18 cellular contexts compared by ENCODE assay signal in genomic region chr2:98547092-98547798, GRCh38.
DNase-seq lines count a peak whose midpoint lies in the region; ATAC-seq and TF ChIP-seq lines count a peak whose summit lies in the region.
"Had no signal": no experiment of that assay in that cellular context is flagged by ENCODE, and none has a peak within 500 bp of the region (broad histone marks: within the 10 kb centered on the region; RNA-seq: fewer than 3 reads in every experiment).

No MANE protein-coding gene starts in this region.

- no peak for ATAC-seq in effector memory CD8-positive, alpha-beta T cell (replicated peaks)
- ATAC-seq: pancreas, SK-N-SH treated with all-trans-retinoic acid at 6 μM for 48 hours had no signal

- no peak for TF ChIP-seq CTCF in glutamatergic neuron (IDR thresholded peaks at IDR 0.05; ENCODE audit: partially characterized antibody, unreplicated experiment)

- no peaks in the 10 kb centered on the region for H3K27me3 ChIP-seq in H7 (ENCODE audit: control insufficient read depth, insufficient read depth, low read length)
- H3K27me3 ChIP-seq: pancreas, transverse colon had no signal

- in situ Hi-C loops in G401 (cut with HindIII; ENCODE audit: low sequenced_read_pairs): no loop called here

- no peak overlapping the region for H3K4me3 ChIP-seq in H7 (ENCODE audit: insufficient read depth, low read depth, low read length)
- H3K4me3 ChIP-seq: pancreas, transverse colon had no signal

- H3K9me3 Mint-ChIP-seq in effector memory CD8-positive, alpha-beta T cell: no peaks in the 10 kb centered on the region
- H3K9me3 Mint-ChIP-seq in glutamatergic neuron (ENCODE audit: unreplicated experiment): peaks cover 2% of the 10 kb centered on the region
- H3K9me3 Mint-ChIP-seq: dendritic cell treated with granulocyte-macrophage colony-stimulating factor and Interleukin-4, amounts not matched to agents 40 ng/mL and 50 ng/mL, for 4 days had no signal

- H3K27ac Mint-ChIP-seq in effector memory CD8-positive, alpha-beta T cell: peak overlapping the region; percentile 21 to 88
- no peak overlapping the region for H3K27ac Mint-ChIP-seq in glutamatergic neuron (ENCODE audit: unreplicated experiment)
- H3K27ac Mint-ChIP-seq: dendritic cell treated with granulocyte-macrophage colony-stimulating factor and Interleukin-4, amounts not matched to agents 40 ng/mL and 50 ng/mL, for 4 days had no signal

- no peaks in the 10 kb centered on the region for H3K27me3 Mint-ChIP-seq in effector memory CD8-positive, alpha-beta T cell
- H3K27me3 Mint-ChIP-seq in glutamatergic neuron (ENCODE audit: unreplicated experiment): peaks cover 2% of the 10 kb centered on the region
- H3K27me3 Mint-ChIP-seq: dendritic cell treated with granulocyte-macrophage colony-stimulating factor and Interleukin-4, amounts not matched to agents 40 ng/mL and 50 ng/mL, for 4 days had no signal

- H3K4me3 Mint-ChIP-seq in effector memory CD8-positive, alpha-beta T cell: no peak overlapping the region
- H3K4me3 Mint-ChIP-seq in glutamatergic neuron (ENCODE audit: unreplicated experiment): no peak overlapping the region
- H3K4me3 Mint-ChIP-seq: dendritic cell treated with granulocyte-macrophage colony-stimulating factor and Interleukin-4, amounts not matched to agents 40 ng/mL and 50 ng/mL, for 4 days had no signal

- peaks cover 30 to 46% of the 10 kb centered on the region in 2 donors for H3K4me1 Mint-ChIP-seq in effector memory CD8-positive, alpha-beta T cell (ENCODE audit: low read depth in 2 of 2)
- peaks cover 3% of the 10 kb centered on the region for H3K4me1 Mint-ChIP-seq in glutamatergic neuron (ENCODE audit: low read depth, unreplicated experiment)

- DNase-seq in DMS79 (lab: John Stamatoyannopoulos, UW) (peak; percentile 6), DMS79 treated with DMSO at 0.1 percent for 48 hours (lab: John Stamatoyannopoulos, UW) (no peak), G401 (ENCODE audit: low spot score) (peak; percentile 77), SKM-1 treated with dmso at 0.1 percent for 144 hours (lab: John Stamatoyannopoulos, UW; ENCODE audit: unreplicated experiment) (peak; percentile 19), glutamatergic neuron (no peak), H7 (no peak)
- DNase-seq in effector memory CD8-positive, alpha-beta T cell: no peak
- DNase-seq in effector CD8-positive, alpha-beta T cell (lab: John Stamatoyannopoulos, UW): no peak
- DNase-seq: activated CD8-positive, alpha-beta memory T cell treated with anti-CD3 and anti-CD28 coated beads for 24 hours; amniotic stem cell; COR-L47; mesenchymal stem cell; NCI-H2081; pancreas; stimulated activated CD4-positive, alpha-beta T cell treated with anti-CD3 and anti-CD28 coated beads, Interleukin-12 subunit alpha, Interleukin-12 subunit beta, amount 100 ng/mL, for 4 hours; transverse colon had no signal

- peaks cover 56% of the 10 kb centered on the region for H3K36me3 Mint-ChIP-seq in effector memory CD8-positive, alpha-beta T cell (ENCODE audit: insufficient read depth)
- H3K36me3 Mint-ChIP-seq in glutamatergic neuron (ENCODE audit: unreplicated experiment): peaks cover 7% of the 10 kb centered on the region

- H3K36me3 ChIP-seq in H7 (replicated peaks; ENCODE audit: control insufficient read depth, insufficient read depth, low read length): peaks cover 7% of the 10 kb centered on the region

Comparison
In these comparisons a context has a peak if more than half of its experiments do, and no peak if none do; other contexts are left out.
1. DNase-seq: peak in DMS79 (single experiment), G401 (single experiment) and SKM-1 treated with dmso at 0.1 percent for 144 hours (single experiment); none in DMS79 treated with DMSO at 0.1 percent for 48 hours (single experiment), effector memory CD8-positive, alpha-beta T cell (0 of 3), glutamatergic neuron (single experiment), H7 (single experiment) and effector CD8-positive, alpha-beta T cell (single experiment).